8 cellular contexts compared by ENCODE assay signal in genomic region chr12:49369723-49370145, GRCh38. TPM values are rescaled to one million over a fixed set of nuclear protein-coding genes. Genes with fewer than 3 reads are reported as not detected.
DNase-seq lines count a peak whose midpoint lies in the region; ATAC-seq and FAIRE-seq lines count a peak whose summit lies in the region.
"Had no signal": no experiment of that assay in that cellular context is flagged by ENCODE, and none has a peak within 500 bp of the region (broad histone marks: within the 10 kb centered on the region; RNA-seq: fewer than 3 reads in every experiment).

No MANE protein-coding gene starts in this region.

- H3K27ac ChIP-seq in SJCRH30 (no peak overlapping the region), epithelial cell of prostate (peak overlapping the region; percentile 9)

- H3K4me3 ChIP-seq in SJCRH30 = no peak overlapping the region
- H3K4me3 ChIP-seq in skeletal muscle cell (ENCODE audit: low read depth, low read length) = peak overlapping the region; percentile 78

- H3K4me1 ChIP-seq in SJCRH30 = peaks cover 27% of the 10 kb centered on the region

- DNase-seq in SJCRH30 (peak; percentile 75 to 85), epithelial cell of prostate (ENCODE audit: low read depth, low spot score) (no peak), skeletal muscle cell (ENCODE audit: low read depth) (no peak), SKM-1 treated with dmso at 0.1 percent for 144 hours (lab: John Stamatoyannopoulos, UW; ENCODE audit: unreplicated experiment) (no peak)

- no peaks in the 10 kb centered on the region for H3K27me3 ChIP-seq in SJCRH30

- ATAC-seq in GM19372 (IDR thresholded peaks at IDR 0.05; ENCODE audit: low read depth, unreplicated experiment) (peak; percentile 31), HG03457 (IDR thresholded peaks at IDR 0.05; ENCODE audit: unreplicated experiment) (peak; percentile 50)

- no peaks in the 10 kb centered on the region for H3K9me3 ChIP-seq in SJCRH30 (replicated peaks)

- peaks cover 27% of the 10 kb centered on the region for H3K36me3 ChIP-seq in SJCRH30

- FAIRE-seq in G401.6 (lab: Jason Lieb, UNC) = peak; percentile 57

RNA-seq across cellular contexts. Expression of gene SPATS2, which starts 2.5 kb away (rescaled TPM):
- 67.6 and 72.6 TPM in 2 replicates for total RNA-seq in SJCRH30 (2014; rRNA removed; shearing (Covaris generic))

RNA-seq across cellular contexts. Expression of gene DNAJC22, which starts 23.0 kb away (rescaled TPM):
- total RNA-seq in SJCRH30 (2014; rRNA removed; shearing (Covaris generic)) = 10.7 and 11.9 TPM in 2 replicates

RNA-seq across cellular contexts. Expression of gene C1QL4, which starts 32.7 kb away (rescaled TPM):
- total RNA-seq in SJCRH30 (2014; rRNA removed; shearing (Covaris generic)) = 1.7 and 2.1 TPM in 2 replicates
- total RNA-seq: urinary bladder had no signal

RNA-seq across cellular contexts. Expression of gene TROAP, which starts 46.7 kb away (rescaled TPM):
- 79.4 and 87.0 TPM in 2 replicates for total RNA-seq in SJCRH30 (2014; rRNA removed; shearing (Covaris generic))

Comparison
In these comparisons a context has a peak if more than half of its experiments do, and no peak if none do; other contexts are left out.
1. DNase-seq: peak in SJCRH30 (2 of 2); none in epithelial cell of prostate (single experiment), skeletal muscle cell (single experiment) and SKM-1 treated with dmso at 0.1 percent for 144 hours (single experiment).